In the genomic region with DNA sequence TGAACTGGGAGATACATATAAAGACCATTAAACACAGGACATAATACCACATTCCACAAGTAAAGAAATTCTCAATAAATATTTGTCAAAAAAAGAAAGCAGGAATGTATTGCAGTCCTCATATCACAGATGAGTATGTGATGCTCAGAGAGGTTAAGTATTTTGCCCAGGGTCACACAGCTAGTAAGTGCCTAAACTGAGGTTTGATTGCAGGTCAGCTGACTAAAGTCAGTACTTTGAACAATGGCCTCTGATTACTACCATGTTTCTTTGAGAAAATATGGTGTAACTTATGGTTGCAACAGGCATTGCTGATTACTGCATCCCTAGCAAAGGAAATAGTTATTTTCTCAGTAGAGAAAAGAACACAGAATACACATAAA, we compare ENCODE assay signal across 12 cellular contexts.
A peak's percentile ranks its signal among the peaks of the same experiment; 100 is the strongest.
DNase-seq lines count a peak whose midpoint lies in the region; ATAC-seq, FAIRE-seq and TF ChIP-seq lines count a peak whose summit lies in the region.
"Had no signal": no experiment of that assay in that cellular context is flagged by ENCODE, and none has a peak within 500 bp of the region (broad histone marks: within the 10 kb centered on the region; RNA-seq: fewer than 3 reads in every experiment).

No MANE protein-coding gene starts in this region.

- ATAC-seq in HepG2 (no peak), right lobe of liver (no peak), T-helper 17 cell (peak; percentile 8)
- peak; percentile 64 for ATAC-seq in stimulated activated effector memory CD8-positive, alpha-beta T cell treated with anti-CD3 and anti-CD28 coated beads, Interleukin-12 subunit alpha, Interleukin-12 subunit beta, amount 100 ng/mL, for 72 hours

- H3K27me3 ChIP-seq in HepG2 (ENCODE audit: control insufficient read depth in 1 of 2, insufficient read depth in 2 of 2, low read length in 2 of 2), result no peaks in the 10 kb centered on the region
- no peaks in the 10 kb centered on the region for H3K27me3 ChIP-seq in right lobe of liver
- H3K27me3 ChIP-seq in keratinocyte (ENCODE audit: control insufficient read depth, extremely low read depth, insufficient read depth, low read length), result no peaks in the 10 kb centered on the region

- no peak overlapping the region for H3K27ac Mint-ChIP-seq in T-helper 17 cell
- H3K27ac Mint-ChIP-seq in stimulated activated effector memory CD8-positive, alpha-beta T cell treated with anti-CD3 and anti-CD28 coated beads, Interleukin-12 subunit alpha, Interleukin-12 subunit beta, amount 100 ng/mL, for 72 hours, result no peak overlapping the region
- H3K27ac Mint-ChIP-seq: H9 had no signal

- H3K4me3 ChIP-seq in HepG2 (replicated peaks in 1 of 3; ENCODE audit: insufficient read depth in 1 of 3, low read depth in 2 of 3, low read length in 3 of 3) (no peak overlapping the region), right lobe of liver (no peak overlapping the region), keratinocyte (ENCODE audit: control insufficient read depth in 2 of 3, extremely low read depth in 1 of 3, insufficient read depth in 2 of 3, low read depth in 1 of 3, low read length in 3 of 3) (no peak overlapping the region), kidney (ENCODE audit: low read length in 2 of 2) (no peak overlapping the region)
- H3K4me3 ChIP-seq: SK-N-MC had no signal

- H3K4me2 ChIP-seq in HepG2 (ENCODE audit: low read depth, low read length) (no peak overlapping the region), keratinocyte (ENCODE audit: control insufficient read depth, extremely low read depth, insufficient read depth, low read depth, low read length) (no peak overlapping the region)
- H3K4me2 ChIP-seq: KMS-11 had no signal

- CTCF ChIA-PET in HepG2 (lab: Yijun Ruan, JAX; ENCODE audit: low intra/inter-chr PET ratio, low total read pairs), result interaction anchor here (0.6 to 5.1 kb wide), 7 partner anchors 18 to 708 kb away, joined by 3 to 52 read pairs (median 4); no protein-coding TSS in a partner anchor

- FAIRE-seq in HepG2 (lab: Jason Lieb, UNC), result peak; percentile 23
- peak; percentile 65 for FAIRE-seq in keratinocyte (lab: Jason Lieb, UNC)
- FAIRE-seq in kidney (lab: Jason Lieb, UNC), result no peak

- H3K27ac ChIP-seq in HepG2 (ENCODE audit: extremely low read length, insufficient read depth, low read length) (no peak overlapping the region), right lobe of liver (no peak overlapping the region), keratinocyte (ENCODE audit: control insufficient read depth, insufficient read depth, low read length) (no peak overlapping the region), kidney (ENCODE audit: low read depth in 2 of 2, low read length in 2 of 2) (no peak overlapping the region)
- H3K27ac ChIP-seq: KMS-11, SK-N-MC had no signal

- H3K9ac ChIP-seq in HepG2 (ENCODE audit: insufficient read depth, low read depth, low read length) (no peak overlapping the region), keratinocyte (ENCODE audit: control insufficient read depth, extremely low read depth, insufficient read depth, low read length) (no peak overlapping the region), kidney (ENCODE audit: low read length in 2 of 2) (no peak overlapping the region)
- H3K9ac ChIP-seq: KMS-11 had no signal

- H3K36me3 ChIP-seq in HepG2 (replicated peaks in 1 of 2; ENCODE audit: control insufficient read depth in 1 of 2, insufficient read depth in 2 of 2, low read length in 2 of 2) (no peaks in the 10 kb centered on the region), right lobe of liver (no peaks in the 10 kb centered on the region), keratinocyte (ENCODE audit: control insufficient read depth in 2 of 2, extremely low read depth in 1 of 2, insufficient read depth in 2 of 2, low read length in 2 of 2) (no peaks in the 10 kb centered on the region), kidney (ENCODE audit: control insufficient read depth in 1 of 2, insufficient read depth in 2 of 2, low read length in 2 of 2) (no peaks in the 10 kb centered on the region)

- BruUV-seq in HepG2 (replicated peaks; lab: Mats Ljungman, UMichigan), result no TSS peak

- H4K20me1 ChIP-seq in HepG2 (ENCODE audit: insufficient read depth, low read length) (no peaks in the 10 kb centered on the region), keratinocyte (ENCODE audit: control insufficient read depth, extremely low read depth, insufficient read depth, low read length) (no peaks in the 10 kb centered on the region)

- peaks cover 2% of the 10 kb centered on the region for H3K4me1 Mint-ChIP-seq in T-helper 17 cell
- peaks cover 5% of the 10 kb centered on the region for H3K4me1 Mint-ChIP-seq in stimulated activated effector memory CD8-positive, alpha-beta T cell treated with anti-CD3 and anti-CD28 coated beads, Interleukin-12 subunit alpha, Interleukin-12 subunit beta, amount 100 ng/mL, for 72 hours

- dilution Hi-C loops in keratinocyte (cut with MboI; ENCODE audit: extremely low pct_ligation_motif_present, low sequenced_read_pairs), result loop anchor here (25.0 kb wide), 1 partner anchor 194 kb away; no protein-coding TSS in a partner anchor

- TF ChIP-seq POLR2A in HepG2 (IDR thresholded peaks at IDR 0.05; ENCODE audit: insufficient read depth in 1 of 2, low read depth in 2 of 2, low read length in 2 of 2) (no peak), right lobe of liver (IDR thresholded peaks at IDR 0.05) (no peak)

- H3K4me3 Mint-ChIP-seq in T-helper 17 cell, result no peak overlapping the region
- H3K4me3 Mint-ChIP-seq in stimulated activated effector memory CD8-positive, alpha-beta T cell treated with anti-CD3 and anti-CD28 coated beads, Interleukin-12 subunit alpha, Interleukin-12 subunit beta, amount 100 ng/mL, for 72 hours, result no peak overlapping the region
- H3K4me3 Mint-ChIP-seq: H9 had no signal

- no peak for TF ChIP-seq CTCF in HepG2 (CRISPR knock-in tag; IDR thresholded peaks at IDR 0.05)
- no peak for TF ChIP-seq CTCF in right lobe of liver (IDR thresholded peaks at IDR 0.05)
- TF ChIP-seq CTCF in keratinocyte (optimal IDR thresholded peaks at IDR 0.05 in 1 of 3, IDR thresholded peaks at IDR 0.05 in 1 of 3, conservative IDR thresholded peaks at IDR 0.05 in 1 of 3; ENCODE audit: extremely low read depth in 1 of 3, insufficient read depth in 2 of 3, low read length in 3 of 3), result no peak
- no peak for TF ChIP-seq CTCF in kidney (IDR thresholded peaks at IDR 0.05; ENCODE audit: borderline replicate concordance, extremely low read depth, insufficient read depth)
- no peak for TF ChIP-seq CTCF in GM20000 (IDR thresholded peaks at IDR 0.05; ENCODE audit: extremely low read depth, missing control alignments)

- TF ChIP-seq RAD21 in HepG2 (CRISPR knock-in tag; IDR thresholded peaks at IDR 0.05), result no peak

- in situ Hi-C loops in HepG2 (cut with HindIII; ENCODE audit: extremely low pct_ligation_motif_present, low pct_unique_long_range_greater_than_20kb), result loop anchor here (5.0 to 25.0 kb wide), 2 partner anchors 199 to 519 kb away; no protein-coding TSS in a partner anchor

- H3K27me3 Mint-ChIP-seq in T-helper 17 cell, result no peaks in the 10 kb centered on the region

- H3K9me3 Mint-ChIP-seq in stimulated activated effector memory CD8-positive, alpha-beta T cell treated with anti-CD3 and anti-CD28 coated beads, Interleukin-12 subunit alpha, Interleukin-12 subunit beta, amount 100 ng/mL, for 72 hours, result no peaks in the 10 kb centered on the region
- H3K9me3 Mint-ChIP-seq: H9 had no signal

- no peak overlapping the region for H2AFZ ChIP-seq in HepG2 (ENCODE audit: low read length)
- H2AFZ ChIP-seq in keratinocyte (ENCODE audit: control insufficient read depth, low read length), result no peak overlapping the region

- H3K4me1 ChIP-seq in HepG2 (ENCODE audit: insufficient read depth, low read length) (peaks cover 41% of the 10 kb centered on the region), right lobe of liver (peaks cover 0 to 9% (median 0%) of the 10 kb centered on the region in 4 donors), keratinocyte (ENCODE audit: control insufficient read depth, extremely low read depth, insufficient read depth, low read length) (peaks cover 4% of the 10 kb centered on the region), kidney (ENCODE audit: control insufficient read depth in 1 of 2, insufficient read depth in 1 of 2, low read depth in 1 of 2, low read length in 2 of 2) (peaks cover 0 to 7% of the 10 kb centered on the region in 2 donors)

- POLR2A ChIA-PET in HepG2 (lab: Yijun Ruan, JAX), result interaction anchor here (1.0 to 2.9 kb wide), 4 partner anchors 17 to 214 kb away, joined by 3 to 31 read pairs (median 16); no protein-coding TSS in a partner anchor

- intact Hi-C loops in HepG2 (cut with micrococcal nuclease; ENCODE audit: unreplicated experiment), result loop anchor here (5.0 kb wide), 1 partner anchor 109 kb away; no protein-coding TSS in a partner anchor
- intact Hi-C loops in right lobe of liver (cut with DNase I), result loop anchor here in 1 of 2 donors (10.0 kb wide), 1 partner anchor 207 kb away; no protein-coding TSS in a partner anchor
- intact Hi-C loops in kidney (cut with DNase I), result no loop called here

- H3K36me3 Mint-ChIP-seq in T-helper 17 cell (ENCODE audit: low read depth), result peaks cover 4% of the 10 kb centered on the region
- peaks cover 7% of the 10 kb centered on the region for H3K36me3 Mint-ChIP-seq in stimulated activated effector memory CD8-positive, alpha-beta T cell treated with anti-CD3 and anti-CD28 coated beads, Interleukin-12 subunit alpha, Interleukin-12 subunit beta, amount 100 ng/mL, for 72 hours

- H3K9me1 ChIP-seq in keratinocyte (ENCODE audit: control insufficient read depth, extremely low read depth, insufficient read depth, low read length), result no peaks in the 10 kb centered on the region

- TF ChIP-seq EP300 in HepG2 (IDR thresholded peaks at IDR 0.05; ENCODE audit: low read depth in 2 of 2, low read length in 2 of 2), result no peak
- TF ChIP-seq EP300 in HepG2 (CRISPR knock-in tag; IDR thresholded peaks at IDR 0.05; ENCODE audit: borderline replicate concordance), result no peak

- H3K9me3 ChIP-seq in HepG2 (ENCODE audit: low read length), result no peaks in the 10 kb centered on the region
- H3K9me3 ChIP-seq in right lobe of liver, result no peaks in the 10 kb centered on the region
- no peaks in the 10 kb centered on the region for H3K9me3 ChIP-seq in T-helper 17 cell (ENCODE audit: control insufficient read depth, low read length, poor library complexity, severe bottlenecking)
- H3K9me3 ChIP-seq in keratinocyte (ENCODE audit: control insufficient read depth, low read depth, low read length), result no peaks in the 10 kb centered on the region
- H3K9me3 ChIP-seq in kidney (ENCODE audit: control insufficient read depth in 1 of 2, low read length in 2 of 2), result no peaks in the 10 kb centered on the region

- DNase-seq in HepG2 (ENCODE audit: low spot score), result no peak
- DNase-seq in right lobe of liver, result no peak
- DNase-seq in T-helper 17 cell, result no peak
- DNase-seq in keratinocyte (ENCODE audit: low read depth, low spot score), result no peak
- no peak for DNase-seq in stimulated activated effector memory CD8-positive, alpha-beta T cell treated with anti-CD3 and anti-CD28 coated beads, Interleukin-12 subunit alpha, Interleukin-12 subunit beta, amount 100 ng/mL, for 72 hours (ENCODE audit: low spot score in 2 of 2)
- no peak for DNase-seq in kidney
- DNase-seq in GM20000 (ENCODE audit: low spot score), result no peak
- no peak for DNase-seq in DMS 273 treated with DMSO at 0.1 percent for 48 hours (lab: John Stamatoyannopoulos, UW)
- DNase-seq: NCI-H1436 treated with DMSO at 0.1 percent for 48 hours had no signal

- H3K79me2 ChIP-seq in HepG2 (ENCODE audit: insufficient read depth, low read length) (no peaks in the 10 kb centered on the region), keratinocyte (ENCODE audit: control insufficient read depth, insufficient read depth, low read length) (no peaks in the 10 kb centered on the region)

Comparison
In these comparisons a context has a peak if more than half of its experiments do, and no peak if none do; other contexts are left out.
1. ATAC-seq: peak in T-helper 17 cell (single experiment) and stimulated activated effector memory CD8-positive, alpha-beta T cell treated with anti-CD3 and anti-CD28 coated beads, Interleukin-12 subunit alpha, Interleukin-12 subunit beta, amount 100 ng/mL, for 72 hours (single experiment); none in HepG2 (single experiment) and right lobe of liver (0 of 4).